In the genomic region with DNA sequence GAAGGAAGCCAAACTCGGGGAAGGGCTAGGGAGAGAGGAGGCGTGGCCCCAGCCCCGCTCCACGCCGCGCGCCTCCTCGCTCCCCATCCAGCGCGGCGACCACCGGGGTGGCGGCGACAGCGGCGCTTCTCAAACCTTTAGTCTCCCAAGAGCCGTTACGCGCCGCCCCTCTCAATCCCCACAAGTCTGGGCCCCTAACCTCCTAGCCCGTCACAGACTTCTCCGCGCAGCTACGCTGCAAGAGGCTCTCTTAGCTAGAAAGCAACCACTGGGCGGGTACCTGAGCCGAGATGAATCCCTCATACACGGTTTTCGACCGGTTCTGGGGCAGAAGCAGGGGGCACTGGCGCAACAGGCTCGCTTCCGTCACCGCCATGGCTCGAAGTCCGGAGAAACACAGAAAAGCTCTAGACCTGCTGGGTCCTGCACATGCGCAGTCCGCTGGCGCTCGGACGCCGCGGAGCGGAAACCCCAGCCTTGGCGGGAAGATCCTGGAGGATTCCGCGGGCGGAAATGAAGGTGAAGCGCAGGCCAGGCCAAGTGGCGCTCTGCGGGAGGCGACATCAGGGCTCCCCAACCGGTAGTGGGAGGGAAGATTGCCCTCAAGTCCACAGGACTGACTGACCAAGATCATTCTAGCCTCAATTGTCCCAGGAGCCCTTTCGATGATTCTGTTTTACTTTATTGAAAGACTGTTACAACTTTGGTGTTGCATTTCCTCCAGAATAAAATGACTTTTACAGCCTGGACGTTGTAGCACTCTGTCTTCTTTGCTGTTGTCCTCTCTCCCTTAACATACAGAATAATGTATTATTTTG, we compare ENCODE assay signal across 8 cellular contexts. TPM values are rescaled to one million over a fixed set of nuclear protein-coding genes. Genes with fewer than 3 reads are reported as not detected.
A peak's percentile ranks its signal among the peaks of the same experiment; 100 is the strongest.
DNase-seq lines count a peak whose midpoint lies in the region; ATAC-seq and TF ChIP-seq lines count a peak whose summit lies in the region.

FANCL (minus strand) TSS at position 388 of the 818 bp plus-strand sequence; CDS start at position 376, 12 bp downstream.

- H3K27me3 ChIP-seq in hepatocyte (no peaks in the 10 kb centered on the region), rectal smooth muscle tissue (ENCODE audit: control insufficient read depth, insufficient read depth, low read length) (no peaks in the 10 kb centered on the region), vagina (no peaks in the 10 kb centered on the region)

- H3K27ac ChIP-seq in hepatocyte (peak within 1 kb of the TSS; percentile 95), rectal smooth muscle tissue (ENCODE audit: low read depth, low read length) (peak within 1 kb of the TSS; percentile 65), vagina (peak within 1 kb of the TSS; percentile 83)

- H3K9me2 ChIP-seq in hepatocyte (replicated peaks; ENCODE audit: insufficient read depth), result no peaks in the 10 kb centered on the region

- peak within 1 kb of the TSS; percentile 79 for H3K9ac ChIP-seq in rectal smooth muscle tissue (ENCODE audit: low read length)

- H4K20me1 ChIP-seq in hepatocyte (ENCODE audit: insufficient read depth, poor library complexity, severe bottlenecking), result no peaks in the 10 kb centered on the region

- ATAC-seq in GM18508 (IDR thresholded peaks at IDR 0.05; ENCODE audit: insufficient read depth, unreplicated experiment) (peak; percentile 52), HG02973 (IDR thresholded peaks at IDR 0.05; ENCODE audit: unreplicated experiment) (peak; percentile 70)

- TF ChIP-seq CTCF in astrocyte of the cerebellum (IDR thresholded peaks at IDR 0.05; ENCODE audit: low read depth, low read length, missing control alignments) (no peak), hepatocyte (IDR thresholded peaks at IDR 0.05; ENCODE audit: poor library complexity) (no peak), vagina (IDR thresholded peaks at IDR 0.05) (no peak)

- DNase-seq in NCI-H1930 (lab: John Stamatoyannopoulos, UW) (peak; percentile 86 to 90), T-helper 22 cell (ENCODE audit: low read depth) (peak; percentile 21), astrocyte of the cerebellum (ENCODE audit: low read depth) (peak; percentile 57), hepatocyte (ENCODE audit: low spot score) (peak; percentile 95), vagina (ENCODE audit: extremely low spot score in 2 of 2) (no peak)

- H3K9me3 ChIP-seq in hepatocyte (ENCODE audit: low read depth) (no peaks in the 10 kb centered on the region), vagina (no peaks in the 10 kb centered on the region)

- peaks cover 45% of the 10 kb centered on the region for H3K79me2 ChIP-seq in hepatocyte

- TF ChIP-seq POLR2A in vagina (IDR thresholded peaks at IDR 0.05), result no peak

- H3K36me3 ChIP-seq in hepatocyte (replicated peaks; ENCODE audit: insufficient read depth, low read depth) (no peaks in the 10 kb centered on the region), rectal smooth muscle tissue (ENCODE audit: control insufficient read depth, insufficient read depth, low read length) (no peaks in the 10 kb centered on the region), vagina (no peaks in the 10 kb centered on the region)

- intact Hi-C loops in vagina (cut with DNase I), result no loop called here

- peak within 1 kb of the TSS; percentile 94 for H2AFZ ChIP-seq in hepatocyte

- peak within 1 kb of the TSS; percentile 67 for H3K4me3 ChIP-seq in astrocyte of the cerebellum (ENCODE audit: low read depth, low read length)
- peak within 1 kb of the TSS; percentile 78 for H3K4me3 ChIP-seq in hepatocyte
- H3K4me3 ChIP-seq in rectal smooth muscle tissue (ENCODE audit: low read length), result peak within 1 kb of the TSS; percentile 93
- H3K4me3 ChIP-seq in vagina, result peak within 1 kb of the TSS; percentile 59 to 84

- peaks cover 5% of the 10 kb centered on the region for H3K4me1 ChIP-seq in hepatocyte (ENCODE audit: insufficient read depth)
- peaks cover 5% of the 10 kb centered on the region for H3K4me1 ChIP-seq in rectal smooth muscle tissue (ENCODE audit: control insufficient read depth, insufficient read depth, low read length)
- H3K4me1 ChIP-seq in vagina, result peaks cover 28% of the 10 kb centered on the region

- H3K4me2 ChIP-seq in hepatocyte, result peak within 1 kb of the TSS; percentile 79

- WGBS in hepatocyte (ENCODE audit: low lambda C conversion rate, missing lambda C conversion rate), result 3% methylated on average over 53 of the region's 54 CpGs

- in situ Hi-C loops in astrocyte of the cerebellum (cut with HindIII; ENCODE audit: low sequenced_read_pairs), result no loop called here

RNA-seq across cellular contexts. Expression of gene FANCL, which starts in this region (rescaled TPM):
- 28.7 and 32.7 TPM in 2 replicates for total RNA-seq in hepatocyte
- polyA plus RNA-seq in hepatocyte, result 15.7 and 20.8 TPM in 2 replicates
- 23.3 TPM for total RNA-seq in vagina

Comparison
In these comparisons a context has a peak if more than half of its experiments do, and no peak if none do; other contexts are left out.
1. DNase-seq: peak in NCI-H1930 (2 of 2), T-helper 22 cell (single experiment), astrocyte of the cerebellum (single experiment) and hepatocyte (single experiment); none in vagina (0 of 2).
2. Peak in every context shown above with its lines, with median percentiles within 50 percentile points of each other: H3K4me3 ChIP-seq and H3K27ac ChIP-seq.